1 cellular context compared by ENCODE assay signal in genomic region chr21:36113647-36114428, GRCh38.
A peak's percentile ranks its signal among the peaks of the same experiment; 100 is the strongest.
TF ChIP-seq lines count a peak whose summit lies in the region.

No MANE protein-coding gene starts in this region.

TF ChIP-seq in liver, 16 proteins besides CTCF, POLR2A, EP300 and RAD21 (continued from another document):
- TF ChIP-seq MAX (IDR thresholded peaks at IDR 0.05) (peak; percentile 34), HNF4A (conservative IDR thresholded peaks at IDR 0.05) (peak; percentile 35 to 43), ATF3 (IDR thresholded peaks at IDR 0.05) (no peak), JUND (IDR thresholded peaks at IDR 0.05) (no peak), EGR1 (IDR thresholded peaks at IDR 0.05; ENCODE audit: low read depth in 2 of 2) (no peak), FOXA2 (IDR thresholded peaks at IDR 0.05) (peak; percentile 69), FOXA1 (IDR thresholded peaks at IDR 0.05) (peak; percentile 24), YY1 (IDR thresholded peaks at IDR 0.05) (peak; percentile 86), GABPA (IDR thresholded peaks at IDR 0.05 in 1 of 2, conservative IDR thresholded peaks at IDR 0.05 in 1 of 2) (peak; percentile 53 to 78), TAF1 (conservative IDR thresholded peaks at IDR 0.05) (no peak)
- TF ChIP-seq, protein P1, sequence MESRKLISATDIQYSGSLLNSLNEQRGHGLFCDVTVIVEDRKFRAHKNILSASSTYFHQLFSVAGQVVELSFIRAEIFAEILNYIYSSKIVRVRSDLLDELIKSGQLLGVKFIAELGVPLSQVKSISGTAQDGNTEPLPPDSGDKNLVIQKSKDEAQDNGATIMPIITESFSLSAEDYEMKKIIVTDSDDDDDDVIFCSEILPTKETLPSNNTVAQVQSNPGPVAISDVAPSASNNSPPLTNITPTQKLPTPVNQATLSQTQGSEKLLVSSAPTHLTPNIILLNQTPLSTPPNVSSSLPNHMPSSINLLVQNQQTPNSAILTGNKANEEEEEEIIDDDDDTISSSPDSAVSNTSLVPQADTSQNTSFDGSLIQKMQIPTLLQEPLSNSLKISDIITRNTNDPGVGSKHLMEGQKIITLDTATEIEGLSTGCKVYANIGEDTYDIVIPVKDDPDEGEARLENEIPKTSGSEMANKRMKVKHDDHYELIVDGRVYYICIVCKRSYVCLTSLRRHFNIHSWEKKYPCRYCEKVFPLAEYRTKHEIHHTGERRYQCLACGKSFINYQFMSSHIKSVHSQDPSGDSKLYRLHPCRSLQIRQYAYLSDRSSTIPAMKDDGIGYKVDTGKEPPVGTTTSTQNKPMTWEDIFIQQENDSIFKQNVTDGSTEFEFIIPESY (IDR thresholded peaks at IDR 0.05) = no peak
